ENCODE assay signal across 21 cellular contexts in the genomic region with DNA sequence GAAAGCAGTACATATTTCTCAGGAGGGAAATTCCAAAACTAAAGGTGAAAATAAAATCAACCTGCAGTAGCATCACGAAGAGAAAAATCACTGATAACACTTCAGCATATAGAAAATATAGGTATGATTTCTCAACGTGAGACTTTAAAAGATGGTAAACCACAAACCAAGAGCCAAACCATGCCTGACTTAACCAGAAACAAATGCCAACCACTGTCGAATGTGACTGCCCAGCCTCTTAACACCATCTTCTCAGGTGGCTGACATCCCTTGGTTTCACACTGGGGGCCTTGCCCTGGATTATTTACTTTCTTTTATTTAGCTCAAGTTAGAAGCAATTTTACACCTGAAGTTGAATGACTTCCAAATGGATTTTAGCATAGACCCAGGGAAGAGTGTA. TPM values are rescaled to one million over a fixed set of nuclear protein-coding genes. Genes with fewer than 3 reads are reported as not detected.
DNase-seq lines count a peak whose midpoint lies in the region; ATAC-seq, FAIRE-seq and TF ChIP-seq lines count a peak whose summit lies in the region.
"Had no signal": no experiment of that assay in that cellular context is flagged by ENCODE, and none has a peak within 500 bp of the region (broad histone marks: within the 10 kb centered on the region; RNA-seq: fewer than 3 reads in every experiment).

No MANE protein-coding gene starts in this region.

- no peak overlapping the region for H3K9ac ChIP-seq in KMS-11
- H3K9ac ChIP-seq: GM23248 had no signal

- H3K27ac Mint-ChIP-seq in activated T-cell treated with anti-CD3 and anti-CD28 coated beads, Interleukin-2, amount 50 U/mL, for 72 hours = no peak overlapping the region
- H3K27ac Mint-ChIP-seq: CD4-positive, alpha-beta T cell had no signal

- H3K4me1 Mint-ChIP-seq in activated T-cell treated with anti-CD3 and anti-CD28 coated beads, Interleukin-2, amount 50 U/mL, for 72 hours (ENCODE audit: low read depth) = no peaks in the 10 kb centered on the region

- H3K36me3 Mint-ChIP-seq in activated T-cell treated with anti-CD3 and anti-CD28 coated beads, Interleukin-2, amount 50 U/mL, for 72 hours (ENCODE audit: insufficient read depth in 2 of 2) = no peaks in the 10 kb centered on the region

- H3K9me3 Mint-ChIP-seq in activated T-cell treated with anti-CD3 and anti-CD28 coated beads, Interleukin-2, amount 50 U/mL, for 72 hours = no peaks in the 10 kb centered on the region
- H3K9me3 Mint-ChIP-seq: CD4-positive, alpha-beta T cell had no signal

- no peak overlapping the region for H2AFZ ChIP-seq in KMS-11 (ENCODE audit: low read depth)
- H2AFZ ChIP-seq: GM23248 had no signal

- peaks cover 12% of the 10 kb centered on the region for H3K27me3 Mint-ChIP-seq in activated T-cell treated with anti-CD3 and anti-CD28 coated beads, Interleukin-2, amount 50 U/mL, for 72 hours (ENCODE audit: low read depth)

- H3K79me2 ChIP-seq in KMS-11 (ENCODE audit: insufficient read depth, low read depth) = no peaks in the 10 kb centered on the region

- H3K27ac ChIP-seq in KMS-11 = no peak overlapping the region
- H3K27ac ChIP-seq: 22Rv1, A549, C4-2B, GM23248 had no signal

- DNase-seq in NK-92 treated with Interleukin-12 subunit alpha and Interleukin-12 subunit beta, amount 100 ng/mL, for 24 hours (lab: John Stamatoyannopoulos, UW) = peak; percentile 13
- DNase-seq in NK-92 (lab: John Stamatoyannopoulos, UW; ENCODE audit: unreplicated experiment) (no peak), RCC 7860 (ENCODE audit: low spot score) (no peak)
- no peak for DNase-seq in activated T-cell treated with anti-CD3 and anti-CD28 coated beads, Interleukin-2, amount 50 U/mL, for 72 hours
- no peak for DNase-seq in activated T-cell treated with anti-CD3 and anti-CD28 coated beads, Interleukin-2, amount 50 U/mL, for 48 hours
- DNase-seq in stimulated activated CD4-positive, alpha-beta T cell treated with anti-CD3 and anti-CD28 coated beads, Interleukin-4, amount 100 ng/mL, for 1 hour = no peak
- DNase-seq: AML-193; Caco-2; CD4-positive, alpha-beta T cell; GDM1; GM23248 had no signal

- no peaks in the 10 kb centered on the region for H4K20me1 ChIP-seq in KMS-11 (ENCODE audit: insufficient read depth)

- H3K4me2 ChIP-seq in KMS-11 = peak overlapping the region; percentile 57
- H3K4me2 ChIP-seq: A549 had no signal

- no peak overlapping the region for H3K4me3 ChIP-seq in KMS-11 (IDR thresholded peaks at IDR 0.05; ENCODE audit: insufficient read depth, low read depth, low read length)
- H3K4me3 ChIP-seq: A549, GM23248, HAP-1 had no signal

- no peak overlapping the region for H3K4me3 Mint-ChIP-seq in activated T-cell treated with anti-CD3 and anti-CD28 coated beads, Interleukin-2, amount 50 U/mL, for 72 hours
- H3K4me3 Mint-ChIP-seq: CD4-positive, alpha-beta T cell had no signal

- ATAC-seq in activated T-cell treated with anti-CD3 and anti-CD28 coated beads, Interleukin-2, amount 50 U/mL, for 72 hours (replicated peaks in 1 of 2) = peak; percentile 23 to 58
- ATAC-seq: A549 had no signal

- FAIRE-seq in RCC 7860 (lab: Jason Lieb, UNC) = no peak
- FAIRE-seq: A549, D721Med, GM12892, GM18507 had no signal

- H3K4me1 ChIP-seq in KMS-11 (ENCODE audit: low read depth, poor library complexity, severe bottlenecking) = peaks cover 22% of the 10 kb centered on the region
- H3K4me1 ChIP-seq: A549, Caco-2, HAP-1 had no signal

- TF ChIP-seq CTCF in KMS-11 (conservative IDR thresholded peaks at IDR 0.05; ENCODE audit: low read depth, low read length) = no peak

- H3K27me3 ChIP-seq in KMS-11 (ENCODE audit: insufficient read depth, low read depth) = no peaks in the 10 kb centered on the region

- H3K36me3 ChIP-seq in KMS-11 (ENCODE audit: insufficient read depth) = no peaks in the 10 kb centered on the region
- H3K36me3 ChIP-seq: HAP-1 had no signal

RNA-seq across cellular contexts. Expression of gene HMGCS2, which starts 10.1 kb away (rescaled TPM):
- total RNA-seq in activated T-cell treated with anti-CD3 and anti-CD28 coated beads, Interleukin-2, amount 50 U/mL, for 72 hours = not detected
- total RNA-seq: CD4-positive, alpha-beta T cell; Daoy; GM23248 had no signal

RNA-seq across cellular contexts. Expression of gene PHGDH, which starts 46.9 kb away (rescaled TPM):
- total RNA-seq in activated T-cell treated with anti-CD3 and anti-CD28 coated beads, Interleukin-2, amount 50 U/mL, for 72 hours = 100 to 1,000 TPM; 431 to 452 TPM

RNA-seq across cellular contexts. Expression of gene REG4, which starts 52.7 kb away (rescaled TPM):
- total RNA-seq in activated T-cell treated with anti-CD3 and anti-CD28 coated beads, Interleukin-2, amount 50 U/mL, for 72 hours = 1 to 10 TPM; 4.9 to 5.8 TPM
- total RNA-seq: Daoy, GM23248, H4 had no signal
